ENCODE assay signal across 12 cellular contexts in the genomic region with DNA sequence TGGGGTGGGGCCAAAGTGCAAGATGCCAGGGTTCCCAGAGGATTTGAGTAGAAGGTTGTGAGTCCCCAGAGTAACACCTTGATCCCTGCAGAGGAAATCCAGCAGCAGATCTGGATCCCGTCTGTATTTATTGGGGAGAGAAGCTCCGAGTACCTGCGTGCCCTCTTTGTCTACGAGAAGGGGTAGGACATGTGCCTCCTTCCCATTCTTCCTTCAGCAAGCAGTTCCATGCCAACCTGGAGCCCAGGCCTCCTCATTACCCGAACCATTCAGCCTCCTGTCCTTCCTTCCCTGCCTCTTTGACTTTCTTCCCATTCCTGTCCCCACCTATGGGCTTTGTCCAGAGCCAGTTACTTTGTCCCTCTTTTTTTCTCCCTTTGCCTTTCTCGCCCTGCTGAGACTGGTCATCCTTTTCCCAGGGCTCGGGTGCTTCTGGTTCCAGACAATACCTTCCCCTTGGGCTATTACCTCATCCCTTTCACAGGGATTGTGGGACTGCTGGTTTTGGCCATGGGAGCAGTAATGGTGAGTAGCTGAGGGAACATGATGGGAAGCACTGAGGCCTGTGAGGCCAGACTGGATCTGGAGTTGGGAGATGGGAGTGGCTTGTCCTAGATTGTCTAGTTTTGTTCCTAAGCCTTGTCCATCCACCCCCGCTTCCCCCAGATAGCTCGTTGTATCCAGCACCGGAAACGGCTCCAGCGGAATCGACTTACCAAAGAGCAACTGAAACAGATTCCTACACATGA. TPM values are rescaled to one million over a fixed set of nuclear protein-coding genes. Genes with fewer than 3 reads are reported as not detected.
DNase-seq lines count a peak whose midpoint lies in the region; ATAC-seq and TF ChIP-seq lines count a peak whose summit lies in the region.
"Had no signal": no experiment of that assay in that cellular context is flagged by ENCODE, and none has a peak within 500 bp of the region (broad histone marks: within the 10 kb centered on the region; RNA-seq: fewer than 3 reads in every experiment).

No MANE protein-coding gene starts in this region.

- no peaks in the 10 kb centered on the region for H3K36me3 ChIP-seq in neural progenitor cell
- H3K36me3 ChIP-seq in SK-N-SH (replicated peaks in 1 of 2; ENCODE audit: control insufficient read depth in 1 of 2, insufficient read depth in 2 of 2, low read length in 1 of 2): peaks cover 36 to 43% of the 10 kb centered on the region in 2 experiments

- no peaks in the 10 kb centered on the region for H3K9me2 ChIP-seq in SK-N-SH

- TF ChIP-seq CTCF in CD14-positive monocyte (IDR thresholded peaks at IDR 0.05) (no peak), HFFc6 (IDR thresholded peaks at IDR 0.05) (no peak), brain (conservative IDR thresholded peaks at IDR 0.05) (no peak), neural progenitor cell (IDR thresholded peaks at IDR 0.05) (no peak), SK-N-SH (IDR thresholded peaks at IDR 0.05) (no peak)

- H3K27me3 Mint-ChIP-seq in CD14-positive monocyte (ENCODE audit: low read depth in 3 of 3): peaks cover 0 to 5% (median 0%) of the 10 kb centered on the region in 3 donors
- H3K27me3 Mint-ChIP-seq in HFFc6 (ENCODE audit: insufficient read depth): peaks cover 17% of the 10 kb centered on the region
- H3K27me3 Mint-ChIP-seq in brain: peaks cover 17% of the 10 kb centered on the region
- H3K27me3 Mint-ChIP-seq in neural progenitor cell (ENCODE audit: insufficient read depth, low read depth): peaks cover 11% of the 10 kb centered on the region

- H2AFZ ChIP-seq in neural progenitor cell (replicated peaks) (no peak overlapping the region), SK-N-SH (ENCODE audit: low read depth) (no peak overlapping the region)

- intact Hi-C loops in CD14-positive monocyte (cut with micrococcal nuclease): no loop called here

- no peak for TF ChIP-seq RAD21 in SK-N-SH (IDR thresholded peaks at IDR 0.05; ENCODE audit: low read length)

- H3K4me1 ChIP-seq in neural progenitor cell (peaks cover 25% of the 10 kb centered on the region), SK-N-SH (ENCODE audit: control insufficient read depth in 1 of 2, insufficient read depth in 2 of 2, low read depth in 1 of 2, low read length in 1 of 2) (peaks cover 23 to 46% of the 10 kb centered on the region in 2 experiments)

- H3K27ac Mint-ChIP-seq in CD14-positive monocyte: peak overlapping the region; percentile 63 to 99 (median 97)
- peak overlapping the region; percentile 100 for H3K27ac Mint-ChIP-seq in HFFc6
- H3K27ac Mint-ChIP-seq in brain: peak overlapping the region in 2 of 5 experiments; percentile 32 to 100
- no peak overlapping the region for H3K27ac Mint-ChIP-seq in neural progenitor cell

- POLR2A ChIA-PET in SK-N-SH (lab: Yijun Ruan, JAX): no interaction called here

- H3K79me2 ChIP-seq in neural progenitor cell (ENCODE audit: low read depth): peaks cover 87% of the 10 kb centered on the region
- H3K79me2 ChIP-seq in SK-N-SH (ENCODE audit: insufficient read depth): peaks cover 91% of the 10 kb centered on the region

- H3K4me3 ChIP-seq in neural progenitor cell (no peak overlapping the region), SK-N-SH (ENCODE audit: low read depth in 2 of 2, low read length in 1 of 2) (no peak overlapping the region)
- H3K4me3 ChIP-seq: thyroid gland had no signal

- H3K27ac ChIP-seq in neural progenitor cell (no peak overlapping the region), substantia nigra (ENCODE audit: low read depth, low read length, poor library complexity, severe bottlenecking) (no peak overlapping the region), SK-N-SH (ENCODE audit: low read depth in 2 of 2, low read length in 1 of 2) (peak overlapping the region in 1 of 2 experiments; percentile 97; a peak in 2 of 4 replicates)
- H3K27ac ChIP-seq: thyroid gland had no signal

- H3K9ac ChIP-seq in neural progenitor cell (no peak overlapping the region), SK-N-SH (no peak overlapping the region)

- H3F3A ChIP-seq in neural progenitor cell (ENCODE audit: low read depth) (peaks cover 83% of the 10 kb centered on the region), SK-N-SH (replicated peaks; ENCODE audit: insufficient read depth) (peaks cover 63% of the 10 kb centered on the region)

- H3K9me3 ChIP-seq in neural progenitor cell (ENCODE audit: low read depth) (no peaks in the 10 kb centered on the region), SK-N-SH (no peaks in the 10 kb centered on the region)
- H3K9me3 ChIP-seq: thyroid gland had no signal

- no peaks in the 10 kb centered on the region for H3K27me3 ChIP-seq in neural progenitor cell
- H3K27me3 ChIP-seq in SK-N-SH (ENCODE audit: insufficient read depth): no peaks in the 10 kb centered on the region
- H3K27me3 ChIP-seq: thyroid gland had no signal

- ATAC-seq in HG03520 (IDR thresholded peaks at IDR 0.05; ENCODE audit: unreplicated experiment) (no peak), HG03159 (IDR thresholded peaks at IDR 0.05; ENCODE audit: unreplicated experiment) (no peak)

- CTCF ChIA-PET in SK-N-SH (lab: Yijun Ruan, JAX): interaction anchor here (1.5 to 3.9 kb wide), 2 partner anchors 34 to 45 kb away, joined by 4 to 29 read pairs; a partner anchor contains a TSS

- H3K4me2 ChIP-seq in neural progenitor cell (no peak overlapping the region), SK-N-SH (no peak overlapping the region)

- H3K4me3 Mint-ChIP-seq in CD14-positive monocyte (no peak overlapping the region), HFFc6 (peak overlapping the region; percentile 31), brain (peak overlapping the region in 4 of 5 experiments; percentile 67 to 99 (median 81)), neural progenitor cell (peak overlapping the region; percentile 96)

- H3K9me3 Mint-ChIP-seq in CD14-positive monocyte (no peaks in the 10 kb centered on the region), HFFc6 (no peaks in the 10 kb centered on the region), brain (peaks cover 0 to 4% (median 0%) of the 10 kb centered on the region in 5 experiments), neural progenitor cell (no peaks in the 10 kb centered on the region)

- TF ChIP-seq EP300 in SK-N-SH (IDR thresholded peaks at IDR 0.05; ENCODE audit: borderline replicate concordance in 1 of 2, low read depth in 1 of 2, low read length in 1 of 2): no peak

- H3K36me3 Mint-ChIP-seq in CD14-positive monocyte (peaks cover 52 to 59% of the 10 kb centered on the region in 2 donors), HFFc6 (ENCODE audit: low read depth) (peaks cover 70% of the 10 kb centered on the region), brain (peaks cover 47% of the 10 kb centered on the region), neural progenitor cell (peaks cover 30% of the 10 kb centered on the region)

- H3K4me1 Mint-ChIP-seq in CD14-positive monocyte (peaks cover 74% of the 10 kb centered on the region), HFFc6 (ENCODE audit: low read depth) (peaks cover 70% of the 10 kb centered on the region), brain (peaks cover 61% of the 10 kb centered on the region), neural progenitor cell (peaks cover 44% of the 10 kb centered on the region)

- DNase-seq in CD14-positive monocyte (ENCODE audit: low spot score): no peak
- no peak for DNase-seq in HFFc6
- DNase-seq in neural progenitor cell (ENCODE audit: low spot score): no peak
- DNase-seq in substantia nigra (lab: John Stamatoyannopoulos, UW): no peak
- DNase-seq in SK-N-SH: no peak
- DNase-seq: effector CD8-positive, alpha-beta T cell; NCI-H82; thyroid gland had no signal

- WGBS in SK-N-SH (ENCODE audit: low lambda C conversion rate): 86% methylated on average over 11 of the region's 13 CpGs

- peaks cover 62% of the 10 kb centered on the region for H4K20me1 ChIP-seq in neural progenitor cell (ENCODE audit: low read depth)
- peaks cover 45% of the 10 kb centered on the region for H4K20me1 ChIP-seq in SK-N-SH (ENCODE audit: insufficient read depth)

RNA-seq across cellular contexts. Expression of a gene that starts 2.9 kb away (rescaled TPM):
- polyA plus RNA-seq in CD14-positive monocyte (10 to 100 TPM; 17.2 to 20.6 TPM), brain (ENCODE audit: insufficient read depth, low read depth, low replicate concordance) (268 TPM), SK-N-SH (2012; rRNA removed) (96.5 and 115 TPM in 2 replicates)
- total RNA-seq in HFFc6 (2021; fragmentation: NEBNext Ultra II Directional; extraction: Animal tissue kit (Norgen Biotek cat#: 25700)): 100 to 1,000 TPM in 3 of 6 experiments, 10 to 100 TPM in 3; 88.3 to 122 (median 97.6) TPM
- 43.9 and 82.1 TPM in 2 replicates for total RNA-seq in neural progenitor cell (ENCODE audit: low replicate concordance)
- 60.0 and 80.4 TPM in 2 replicates for polyA plus RNA-seq in SK-N-SH (2012; cell fraction: cytosol; rRNA removed)
- polyA plus RNA-seq in SK-N-SH (2012; cell fraction: nucleus; rRNA removed): 108 and 121 TPM in 2 replicates

RNA-seq across cellular contexts. Expression of a gene that starts 3.1 kb away (rescaled TPM):
- 100 to 1,000 TPM; 111 to 138 TPM for polyA plus RNA-seq in CD14-positive monocyte
- total RNA-seq in HFFc6 (2021; fragmentation: NEBNext Ultra II Directional; extraction: Animal tissue kit (Norgen Biotek cat#: 25700)): 10 to 100 TPM; 61.9 to 78.6 (median 64.4) TPM
- polyA plus RNA-seq in brain (ENCODE audit: insufficient read depth, low read depth, low replicate concordance): 120 TPM
- total RNA-seq in neural progenitor cell (ENCODE audit: low replicate concordance): 35.3 and 61.6 TPM in 2 replicates
- 58.5 and 82.8 TPM in 2 replicates for polyA plus RNA-seq in SK-N-SH (2012; rRNA removed)
- 32.7 and 50.3 TPM in 2 replicates for polyA plus RNA-seq in SK-N-SH (2012; cell fraction: cytosol; rRNA removed)
- polyA plus RNA-seq in SK-N-SH (2012; cell fraction: nucleus; rRNA removed): 45.5 and 51.0 TPM in 2 replicates

RNA-seq across cellular contexts. Expression of a gene that starts 5.4 kb away (rescaled TPM):
- polyA plus RNA-seq in CD14-positive monocyte (1,000 to 10,000 TPM; 1,582 to 1,613 TPM), brain (ENCODE audit: insufficient read depth, low read depth, low replicate concordance) (473 TPM), SK-N-SH (2012; rRNA removed) (1,627 and 2,484 TPM in 2 replicates)
- total RNA-seq in HFFc6 (2021; fragmentation: NEBNext Ultra II Directional; extraction: Animal tissue kit (Norgen Biotek cat#: 25700)): 1,000 to 10,000 TPM; 1,630 to 1,970 (median 1,832) TPM
- 203 and 458 TPM in 2 replicates for total RNA-seq in neural progenitor cell (ENCODE audit: low replicate concordance)
- polyA plus RNA-seq in SK-N-SH (2012; cell fraction: cytosol; rRNA removed): 1,556 and 1,614 TPM in 2 replicates
- 620 and 931 TPM in 2 replicates for polyA plus RNA-seq in SK-N-SH (2012; cell fraction: nucleus; rRNA removed)

RNA-seq across cellular contexts. Expression of a gene that starts 8.0 kb away (rescaled TPM):
- polyA plus RNA-seq in CD14-positive monocyte: under 1 TPM; 0.36 to 0.60 TPM
- total RNA-seq in HFFc6 (2021; fragmentation: NEBNext Ultra II Directional; extraction: Animal tissue kit (Norgen Biotek cat#: 25700)): 1 to 10 TPM; 1.9 to 4.6 (median 3.2) TPM
- 5.5 TPM for polyA plus RNA-seq in brain (ENCODE audit: insufficient read depth, low read depth, low replicate concordance)
- 20.8 and 24.5 TPM in 2 replicates for total RNA-seq in neural progenitor cell (ENCODE audit: low replicate concordance)
- 29.2 and 32.5 TPM in 2 replicates for polyA plus RNA-seq in SK-N-SH (2012; rRNA removed)
- polyA plus RNA-seq in SK-N-SH (2012; cell fraction: cytosol; rRNA removed): 9.0 and 10.7 TPM in 2 replicates
- polyA plus RNA-seq in SK-N-SH (2012; cell fraction: nucleus; rRNA removed): 214 and 261 TPM in 2 replicates

RNA-seq across cellular contexts. Expression of a gene that starts 10.9 kb away (rescaled TPM):
- polyA plus RNA-seq in CD14-positive monocyte: under 1 TPM; 0.24 to 0.29 TPM
- total RNA-seq in HFFc6 (2021; fragmentation: NEBNext Ultra II Directional; extraction: Animal tissue kit (Norgen Biotek cat#: 25700)): not detected
- not detected for polyA plus RNA-seq in brain (ENCODE audit: insufficient read depth, low read depth, low replicate concordance)
- total RNA-seq in neural progenitor cell (ENCODE audit: low replicate concordance): not detected in 2 replicates
- polyA plus RNA-seq in SK-N-SH (2012; rRNA removed): not detected in 2 replicates
- polyA plus RNA-seq in SK-N-SH (2012; cell fraction: cytosol; rRNA removed): not detected in 2 replicates
- not detected in 2 replicates for polyA plus RNA-seq in SK-N-SH (2012; cell fraction: nucleus; rRNA removed)
- total RNA-seq: T-helper 2 cell treated with Interferon-gamma antibody and Interleukin-4, amounts not matched to agents 100 ng/mL and 5 ng/mL, for 36 hours; thyroid gland had no signal

Comparison
In these comparisons a context has a peak if more than half of its experiments do, and no peak if none do; other contexts are left out.
1. H3K4me3 Mint-ChIP-seq: peak in HFFc6 (single experiment), brain (4 of 5) and neural progenitor cell (single experiment); none in CD14-positive monocyte (0 of 2).